In the genomic region with DNA sequence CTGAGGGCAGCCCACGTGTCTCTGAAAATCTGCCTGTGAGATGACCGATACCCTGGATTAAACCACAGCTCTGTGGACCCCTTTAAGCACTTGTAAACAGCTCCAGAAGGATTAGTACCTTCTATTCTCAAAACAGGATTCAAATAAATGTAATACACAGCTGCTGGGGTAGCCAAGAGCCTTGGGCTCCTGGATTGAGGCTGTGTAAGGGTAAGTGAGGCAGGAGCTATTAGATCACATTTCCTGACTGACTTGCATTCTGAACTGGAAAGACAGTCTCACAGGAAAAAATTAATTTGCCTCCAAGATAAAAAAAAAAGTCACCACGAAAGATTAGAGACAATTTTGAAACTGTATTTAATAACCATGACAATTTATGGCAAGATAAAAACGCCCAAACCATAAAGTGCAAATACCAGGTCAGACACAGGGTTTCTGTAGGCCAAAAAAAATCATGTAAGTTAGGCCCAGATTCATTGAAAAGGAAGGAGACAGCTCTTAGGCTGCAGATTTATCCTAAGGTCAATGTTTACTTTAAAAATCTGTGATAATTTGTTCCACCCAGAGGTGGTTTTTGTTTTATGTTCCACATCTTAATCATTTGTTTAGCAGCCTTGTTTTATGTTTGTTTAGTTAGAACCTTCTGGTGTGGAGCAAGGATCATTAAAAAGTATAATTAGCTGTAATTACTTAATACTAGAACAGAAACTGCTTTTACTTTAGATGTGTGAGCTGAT, we compare ENCODE assay signal across 27 cellular contexts.
A peak's percentile ranks its signal among the peaks of the same experiment; 100 is the strongest.
DNase-seq lines count a peak whose midpoint lies in the region; ATAC-seq and TF ChIP-seq lines count a peak whose summit lies in the region.
"Had no signal": no experiment of that assay in that cellular context is flagged by ENCODE, and none has a peak within 500 bp of the region (broad histone marks: within the 10 kb centered on the region; RNA-seq: fewer than 3 reads in every experiment).

No MANE protein-coding gene starts in this region.

- H3K14ac ChIP-seq in mesenchymal stem cell (ENCODE audit: low read length in 2 of 2): no peak overlapping the region

- H3K4me1 Mint-ChIP-seq in neural progenitor cell: peaks cover 9% of the 10 kb centered on the region
- H3K4me1 Mint-ChIP-seq: activated naive CD4-positive, alpha-beta T cell treated with anti-CD3 and anti-CD28 coated beads, Interleukin-2, amount 10 ng/mL, durations not matched to agents 7 days and 5 days; B cell; central memory CD8-positive, alpha-beta T cell; IgD-negative memory B cell had no signal

- H2BK12ac ChIP-seq in mesenchymal stem cell (ENCODE audit: low read length in 2 of 2): peak overlapping the region in 1 of 2 experiments; percentile 6

- H3F3A ChIP-seq in smooth muscle cell (ENCODE audit: low read depth): peaks cover 16% of the 10 kb centered on the region
- no peaks in the 10 kb centered on the region for H3F3A ChIP-seq in neural progenitor cell (ENCODE audit: low read depth)

- ATAC-seq in SK-N-SH treated with all-trans-retinoic acid at 6 μM for 48 hours (peak; percentile 26; the same call in 1 of the 3 replicates), GM19351 (IDR thresholded peaks at IDR 0.05; ENCODE audit: unreplicated experiment) (no peak)
- ATAC-seq: activated CD4-positive, CD25-positive, alpha-beta regulatory T cell treated with anti-CD3 and anti-CD28 coated beads, Interleukin-2, amount 50 U/mL, for 24 hours; activated T-cell treated with anti-CD3 and anti-CD28 coated beads, Interleukin-2, amount 50 U/mL, for 4 hours; esophagus mucosa; left colon had no signal

- H3K79me1 ChIP-seq in mesenchymal stem cell (replicated peaks; ENCODE audit: low read length, poor library complexity, severe bottlenecking): no peaks in the 10 kb centered on the region

- H3K27me3 Mint-ChIP-seq in neural progenitor cell (ENCODE audit: insufficient read depth, low read depth): peaks cover 6% of the 10 kb centered on the region
- H3K27me3 Mint-ChIP-seq: activated naive CD4-positive, alpha-beta T cell treated with anti-CD3 and anti-CD28 coated beads, Interleukin-2, amount 10 ng/mL, durations not matched to agents 7 days and 5 days; B cell; central memory CD8-positive, alpha-beta T cell; IgD-negative memory B cell had no signal

- no peak overlapping the region for H2BK5ac ChIP-seq in mesenchymal stem cell (ENCODE audit: low read depth, low read length, poor library complexity, severe bottlenecking)

- no peaks in the 10 kb centered on the region for H3K27me3 ChIP-seq in mesenchymal stem cell (ENCODE audit: control insufficient read depth in 1 of 2, insufficient read depth in 1 of 2, low read length in 2 of 2)
- no peaks in the 10 kb centered on the region for H3K27me3 ChIP-seq in smooth muscle cell (ENCODE audit: low read depth)
- H3K27me3 ChIP-seq in neural progenitor cell: no peaks in the 10 kb centered on the region
- H3K27me3 ChIP-seq: MG63, upper lobe of left lung had no signal

- DNase-seq in NCI-H1105 treated with DMSO at 0.1 percent for 48 hours (lab: John Stamatoyannopoulos, UW): peak; percentile 34
- DNase-seq in NCI-H1105 (lab: John Stamatoyannopoulos, UW): no peak
- DNase-seq in mesenchymal stem cell: peak; percentile 39
- DNase-seq in smooth muscle cell (lab: John Stamatoyannopoulos, UW; ENCODE audit: unreplicated experiment): no peak
- no peak for DNase-seq in neural progenitor cell (ENCODE audit: low spot score)
- no peak for DNase-seq in NCI-H2029 (lab: John Stamatoyannopoulos, UW)
- DNase-seq: 8988T; activated CD8-positive, alpha-beta memory T cell treated with anti-CD3 and anti-CD28 coated beads for 24 hours; activated naive CD4-positive, alpha-beta T cell treated with anti-CD3 and anti-CD28 coated beads, Interleukin-2, amount 10 ng/mL, durations not matched to agents 7 days and 5 days; activated T-cell treated with anti-CD3 and anti-CD28 coated beads, Interleukin-2, amount 50 U/mL, for 4 hours; COR-L47; left colon; midbrain; NCI-H187 treated with DMSO at 0.1 percent for 48 hours; NCI-H446; RPMI8226; T1000; upper lobe of left lung had no signal

- H3K9ac ChIP-seq in mesenchymal stem cell (ENCODE audit: low read length) (no peak overlapping the region), smooth muscle cell (ENCODE audit: low read depth) (peak overlapping the region; percentile 16), neural progenitor cell (no peak overlapping the region)

- H4K8ac ChIP-seq in mesenchymal stem cell (ENCODE audit: low read length): peak overlapping the region; percentile 28

- H2BK15ac ChIP-seq in mesenchymal stem cell (ENCODE audit: low read depth, poor library complexity, severe bottlenecking): peak overlapping the region; percentile 52

- 46% methylated on average over 3 of the region's 4 CpGs for WGBS in mesenchymal stem cell
- 31% methylated on average over 4 of the region's 4 CpGs for WGBS in smooth muscle cell (ENCODE audit: low lambda C conversion rate)

- H3K4me3 ChIP-seq in mesenchymal stem cell (ENCODE audit: insufficient read depth in 1 of 2, low read depth in 1 of 2, low read length in 2 of 2) (no peak overlapping the region), smooth muscle cell (no peak overlapping the region), neural progenitor cell (no peak overlapping the region)
- H3K4me3 ChIP-seq: MG63, upper lobe of left lung had no signal

- peaks cover 0 to 8% of the 10 kb centered on the region in 2 experiments for H3K36me3 ChIP-seq in mesenchymal stem cell (ENCODE audit: control insufficient read depth in 1 of 2, insufficient read depth in 2 of 2, low read depth in 1 of 2, low read length in 2 of 2)
- H3K36me3 ChIP-seq in smooth muscle cell (ENCODE audit: low read depth): no peaks in the 10 kb centered on the region
- H3K36me3 ChIP-seq in neural progenitor cell: no peaks in the 10 kb centered on the region
- H3K36me3 ChIP-seq: MG63 had no signal

- H3K79me2 ChIP-seq in smooth muscle cell (ENCODE audit: low read depth) (no peaks in the 10 kb centered on the region), neural progenitor cell (ENCODE audit: low read depth) (no peaks in the 10 kb centered on the region)

- peak overlapping the region; percentile 14 for H4K91ac ChIP-seq in mesenchymal stem cell (ENCODE audit: low read length)

- no peak overlapping the region for H3K27ac Mint-ChIP-seq in neural progenitor cell
- H3K27ac Mint-ChIP-seq: activated naive CD4-positive, alpha-beta T cell treated with anti-CD3 and anti-CD28 coated beads, Interleukin-2, amount 10 ng/mL, durations not matched to agents 7 days and 5 days; B cell; IgD-negative memory B cell had no signal

- TF ChIP-seq CTCF in smooth muscle cell (IDR thresholded peaks at IDR 0.05; ENCODE audit: borderline replicate concordance, insufficient read depth, poor library complexity, severe bottlenecking) (no peak), neural progenitor cell (IDR thresholded peaks at IDR 0.05) (no peak)

- H4K20me1 ChIP-seq in smooth muscle cell (ENCODE audit: low read depth) (no peaks in the 10 kb centered on the region), neural progenitor cell (ENCODE audit: low read depth) (no peaks in the 10 kb centered on the region)

- peaks cover 9% of the 10 kb centered on the region for H3K36me3 Mint-ChIP-seq in neural progenitor cell
- H3K36me3 Mint-ChIP-seq: activated naive CD4-positive, alpha-beta T cell treated with anti-CD3 and anti-CD28 coated beads, Interleukin-2, amount 10 ng/mL, durations not matched to agents 7 days and 5 days had no signal

- H2BK120ac ChIP-seq in mesenchymal stem cell (ENCODE audit: low read depth, low read length): no peak overlapping the region

- no peak overlapping the region for H3K4ac ChIP-seq in mesenchymal stem cell (ENCODE audit: low read depth in 1 of 2, low read length in 2 of 2)

- H3K27ac ChIP-seq in mesenchymal stem cell (ENCODE audit: low read length, poor library complexity, severe bottlenecking) (no peak overlapping the region), smooth muscle cell (ENCODE audit: low read depth) (peak overlapping the region; percentile 76), neural progenitor cell (no peak overlapping the region)
- H3K27ac ChIP-seq: HL-60, upper lobe of left lung had no signal

- H3K18ac ChIP-seq in mesenchymal stem cell (ENCODE audit: low read depth in 1 of 2, low read length in 2 of 2): peak overlapping the region; percentile 53 to 83

- no peaks in the 10 kb centered on the region for H3K9me3 Mint-ChIP-seq in neural progenitor cell
- H3K9me3 Mint-ChIP-seq: activated naive CD4-positive, alpha-beta T cell treated with anti-CD3 and anti-CD28 coated beads, Interleukin-2, amount 10 ng/mL, durations not matched to agents 7 days and 5 days; activated T-cell treated with anti-CD3 and anti-CD28 coated beads, Interleukin-2, amount 50 U/mL, for 4 hours; central memory CD8-positive, alpha-beta T cell had no signal

- H2AFZ ChIP-seq in mesenchymal stem cell (ENCODE audit: low read depth, low read length) (no peak overlapping the region), smooth muscle cell (ENCODE audit: low read depth) (peak overlapping the region; percentile 10), neural progenitor cell (replicated peaks) (no peak overlapping the region)

- H3K4me1 ChIP-seq in mesenchymal stem cell (ENCODE audit: control insufficient read depth, insufficient read depth, low read depth, low read length) (peaks cover 2% of the 10 kb centered on the region), smooth muscle cell (ENCODE audit: low read depth) (peaks cover 13% of the 10 kb centered on the region), neural progenitor cell (no peaks in the 10 kb centered on the region)

- no peak overlapping the region for H3K23ac ChIP-seq in mesenchymal stem cell (ENCODE audit: low read length in 2 of 2)

- H2AK5ac ChIP-seq in mesenchymal stem cell (ENCODE audit: low read length, severe bottlenecking): no peak overlapping the region

- H3K4me2 ChIP-seq in mesenchymal stem cell (ENCODE audit: low read length, poor library complexity, severe bottlenecking) (no peak overlapping the region), smooth muscle cell (peak overlapping the region; percentile 60), neural progenitor cell (no peak overlapping the region)

- no peaks in the 10 kb centered on the region for H3K9me3 ChIP-seq in mesenchymal stem cell (ENCODE audit: control insufficient read depth, low read length)
- H3K9me3 ChIP-seq in smooth muscle cell (replicated peaks; ENCODE audit: low read depth): no peaks in the 10 kb centered on the region
- H3K9me3 ChIP-seq in neural progenitor cell (ENCODE audit: low read depth): no peaks in the 10 kb centered on the region
- H3K9me3 ChIP-seq: MG63, upper lobe of left lung had no signal

- no peak overlapping the region for H3K4me3 Mint-ChIP-seq in neural progenitor cell
- H3K4me3 Mint-ChIP-seq: activated naive CD4-positive, alpha-beta T cell treated with anti-CD3 and anti-CD28 coated beads, Interleukin-2, amount 10 ng/mL, durations not matched to agents 7 days and 5 days; activated T-cell treated with anti-CD3 and anti-CD28 coated beads, Interleukin-2, amount 50 U/mL, for 4 hours; B cell; central memory CD8-positive, alpha-beta T cell; IgD-negative memory B cell had no signal

TF ChIP-seq in SK-N-SH treated with all-trans-retinoic acid at 6 μM for 48 hours, 23 proteins besides CTCF, POLR2A, EP300 and RAD21 (continues in another document):
- TF ChIP-seq ARNTL (CRISPR knock-in tag; IDR thresholded peaks at IDR 0.05; ENCODE audit: borderline replicate concordance, low read depth) (no peak), SNAI2 (CRISPR knock-in tag; IDR thresholded peaks at IDR 0.05) (no peak), ZFP3 (CRISPR knock-in tag; IDR thresholded peaks at IDR 0.05) (no peak), OSR1 (CRISPR knock-in tag; IDR thresholded peaks at IDR 0.05) (no peak), CSDC2 (CRISPR knock-in tag; IDR thresholded peaks at IDR 0.05) (no peak)

Comparison
In these comparisons a context has a peak if more than half of its experiments do, and no peak if none do; other contexts are left out.
1. DNase-seq: peak in NCI-H1105 treated with DMSO at 0.1 percent for 48 hours (single experiment) and mesenchymal stem cell (single experiment); none in NCI-H1105 (single experiment), smooth muscle cell (single experiment), neural progenitor cell (single experiment) and NCI-H2029 (single experiment).